Comparison of ENCODE assay signal across 19 cellular contexts in genomic region chr10:26946103-26946907, GRCh38.
DNase-seq lines count a peak whose midpoint lies in the region; ATAC-seq and TF ChIP-seq lines count a peak whose summit lies in the region.
"Had no signal": no experiment of that assay in that cellular context is flagged by ENCODE, and none has a peak within 500 bp of the region (broad histone marks: within the 10 kb centered on the region; RNA-seq: fewer than 3 reads in every experiment).

No MANE protein-coding gene starts in this region.

- H3K9me3 Mint-ChIP-seq in MCF 10A (ENCODE audit: unreplicated experiment), result peaks cover 15% of the 10 kb centered on the region

- H3K9ac ChIP-seq in mammary epithelial cell (ENCODE audit: insufficient read depth, low read length), result no peak overlapping the region
- H3K9ac ChIP-seq in MM.1S (ENCODE audit: low read length), result no peak overlapping the region

- H4K20me1 ChIP-seq in mammary epithelial cell (ENCODE audit: insufficient read depth, low read length), result peaks cover 2% of the 10 kb centered on the region
- H4K20me1 ChIP-seq in MM.1S (ENCODE audit: insufficient read depth, low read length), result no peaks in the 10 kb centered on the region

- no peaks in the 10 kb centered on the region for H3K27me3 ChIP-seq in mammary epithelial cell (ENCODE audit: insufficient read depth, low read length)
- H3K27me3 ChIP-seq in upper lobe of right lung, result peaks cover 11% of the 10 kb centered on the region
- H3K27me3 ChIP-seq in MM.1S (replicated peaks; ENCODE audit: insufficient read depth, low read length), result no peaks in the 10 kb centered on the region

- no peaks in the 10 kb centered on the region for H3K9me3 ChIP-seq in mammary epithelial cell (replicated peaks; ENCODE audit: insufficient read depth, low read length)
- H3K9me3 ChIP-seq in upper lobe of right lung, result no peaks in the 10 kb centered on the region
- H3K9me3 ChIP-seq in MM.1S (replicated peaks; ENCODE audit: insufficient read depth, low read length), result no peaks in the 10 kb centered on the region
- H3K9me3 ChIP-seq: neutrophil had no signal

- H3K79me2 ChIP-seq in mammary epithelial cell (ENCODE audit: insufficient read depth, low read length) (no peaks in the 10 kb centered on the region), MM.1S (ENCODE audit: low read length) (no peaks in the 10 kb centered on the region)

- no peaks in the 10 kb centered on the region for H3K27me3 Mint-ChIP-seq in MCF 10A (ENCODE audit: insufficient read depth, unreplicated experiment)

- TF ChIP-seq POLR2A in lower leg skin (IDR thresholded peaks at IDR 0.05), result no peak

- no peak overlapping the region for H3K4me3 ChIP-seq in mammary epithelial cell (replicated peaks in 1 of 3; ENCODE audit: insufficient read depth in 1 of 3, low read depth in 2 of 3, low read length in 3 of 3)
- H3K4me3 ChIP-seq in lower leg skin (ENCODE audit: low read depth, poor library complexity, severe bottlenecking), result no peak overlapping the region
- no peak overlapping the region for H3K4me3 ChIP-seq in upper lobe of right lung
- no peak overlapping the region for H3K4me3 ChIP-seq in MM.1S (ENCODE audit: low read length)

- no peaks in the 10 kb centered on the region for H3F3A ChIP-seq in MM.1S (ENCODE audit: insufficient read depth, low read length)

- no peak overlapping the region for H3K4me3 Mint-ChIP-seq in MCF 10A (ENCODE audit: unreplicated experiment)
- H3K4me3 Mint-ChIP-seq: activated naive CD4-positive, alpha-beta T cell treated with anti-CD3 and anti-CD28 coated beads, Interleukin-2, amount 50 U/mL, for 24 hours; activated T-cell treated with anti-CD3 and anti-CD28 coated beads, Interleukin-2, amount 50 U/mL, for 72 hours; stimulated activated naive CD8-positive, alpha-beta T cell treated with anti-CD3 and anti-CD28 coated beads, Interleukin-15, amount 100 ng/mL, for 72 hours had no signal

- in situ Hi-C loops in mammary epithelial cell (cut with MboI; ENCODE audit: low sequenced_read_pairs in 2 of 2), result no loop called here

- H3K4me2 ChIP-seq in mammary epithelial cell (ENCODE audit: insufficient read depth, low read depth, low read length) (peak overlapping the region; percentile 45), MM.1S (ENCODE audit: low read depth, low read length) (no peak overlapping the region)

- no peaks in the 10 kb centered on the region for H3K9me2 ChIP-seq in MM.1S (replicated peaks; ENCODE audit: insufficient read depth, low read length)

- H3K27ac Mint-ChIP-seq in MCF 10A (ENCODE audit: low read depth, unreplicated experiment), result no peak overlapping the region
- H3K27ac Mint-ChIP-seq: activated naive CD4-positive, alpha-beta T cell treated with anti-CD3 and anti-CD28 coated beads, Interleukin-2, amount 50 U/mL, for 24 hours; activated T-cell treated with anti-CD3 and anti-CD28 coated beads, Interleukin-2, amount 50 U/mL, for 72 hours; stimulated activated naive CD8-positive, alpha-beta T cell treated with anti-CD3 and anti-CD28 coated beads, Interleukin-15, amount 100 ng/mL, for 72 hours had no signal

- H3K4me1 ChIP-seq in mammary epithelial cell (ENCODE audit: insufficient read depth, low read length) (peaks cover 6% of the 10 kb centered on the region), upper lobe of right lung (no peaks in the 10 kb centered on the region), MM.1S (ENCODE audit: low read length) (no peaks in the 10 kb centered on the region)

- intact Hi-C loops in mammary epithelial cell (cut with micrococcal nuclease) (no loop called here), MCF 10A (cut with micrococcal nuclease) (no loop called here), lower leg skin (cut with DNase I; ENCODE audit: low total_unique reads) (no loop called here), upper lobe of right lung (cut with DNase I) (no loop called here)

- WGBS in mammary epithelial cell (ENCODE audit: low coverage, missing lambda C conversion rate), result 29% methylated on average over 16 of the region's 32 CpGs
- WGBS in lower leg skin, 2 donors, result 30 to 59% methylated on average over 22 to 32 of the region's 32 CpGs

- H3K4me1 Mint-ChIP-seq in MCF 10A (ENCODE audit: insufficient read depth, unreplicated experiment), result no peaks in the 10 kb centered on the region
- H3K4me1 Mint-ChIP-seq: activated naive CD4-positive, alpha-beta T cell treated with anti-CD3 and anti-CD28 coated beads, Interleukin-2, amount 50 U/mL, for 24 hours had no signal

- CTCF ChIA-PET in mammary epithelial cell (lab: Charles Lee; ENCODE audit: low non-redundant PET), result interaction anchor here (0.7 kb wide), 1 partner anchor 103 kb away, joined by 10 read pairs; no protein-coding TSS in a partner anchor
- CTCF ChIA-PET in MCF 10A (lab: Yijun Ruan, JAX), result interaction anchor here (0.6 kb wide), 1 partner anchor 208 kb away, joined by 3 read pairs; no protein-coding TSS in a partner anchor

- ATAC-seq in upper lobe of right lung (peak; percentile 41), HG02885 (IDR thresholded peaks at IDR 0.05; ENCODE audit: poor library complexity, unreplicated experiment) (no peak), GM19467 (IDR thresholded peaks at IDR 0.05; ENCODE audit: unreplicated experiment) (no peak)
- ATAC-seq: activated CD4-positive, CD25-positive, alpha-beta regulatory T cell treated with anti-CD3 and anti-CD28 coated beads, Interleukin-2, amount 50 U/mL, for 24 hours; activated T-cell treated with anti-CD3 and anti-CD28 coated beads, Interleukin-2, amount 50 U/mL, for 72 hours; stimulated activated naive CD8-positive, alpha-beta T cell treated with anti-CD3 and anti-CD28 coated beads, Interleukin-15, amount 100 ng/mL, for 72 hours had no signal

- TF ChIP-seq CTCF in mammary epithelial cell (conservative IDR thresholded peaks at IDR 0.05 in 1 of 2, IDR thresholded peaks at IDR 0.05 in 1 of 2; ENCODE audit: extremely low read depth in 1 of 2, insufficient read depth in 1 of 2, low read depth in 1 of 2, low read length in 2 of 2), result no peak
- TF ChIP-seq CTCF in MCF 10A (IDR thresholded peaks at IDR 0.05; ENCODE audit: unreplicated experiment), result no peak
- no peak for TF ChIP-seq CTCF in lower leg skin (IDR thresholded peaks at IDR 0.05)
- no peak for TF ChIP-seq CTCF in upper lobe of right lung (IDR thresholded peaks at IDR 0.05)
- no peak for TF ChIP-seq CTCF in MM.1S (IDR thresholded peaks at IDR 0.05; ENCODE audit: low read length)

- H3K27ac ChIP-seq in mammary epithelial cell (ENCODE audit: insufficient read depth, low read depth, low read length) (no peak overlapping the region), upper lobe of right lung (no peak overlapping the region), MM.1S (ENCODE audit: low read length) (no peak overlapping the region)
- H3K27ac ChIP-seq: neutrophil had no signal

- H2AFZ ChIP-seq in mammary epithelial cell (ENCODE audit: low read depth, low read length), result peak overlapping the region; percentile 71
- H2AFZ ChIP-seq in MM.1S (ENCODE audit: low read length), result no peak overlapping the region

- DNase-seq in mammary epithelial cell (peak; percentile 70), MCF 10A (ENCODE audit: unreplicated experiment) (no peak), dermis blood vessel endothelial cell (peak; percentile 1), lower leg skin (ENCODE audit: low spot score in 2 of 2) (peak; percentile 62 to 84), upper lobe of right lung (peak; percentile 59), MM.1S (no peak)
- DNase-seq: activated T-cell treated with anti-CD3 and anti-CD28 coated beads, Interleukin-2, amount 50 U/mL, for 72 hours; foreskin melanocyte; MV-4-11; NCI-H2081; NCI-H446 treated with DMSO at 0.1 percent for 48 hours; NK-92 treated with Interleukin-12 subunit alpha and Interleukin-12 subunit beta, amount 100 ng/mL, for 24 hours; stimulated activated naive CD8-positive, alpha-beta T cell treated with anti-CD3 and anti-CD28 coated beads, Interleukin-15, amount 100 ng/mL, for 72 hours; T-helper 9 cell had no signal

- H3K36me3 ChIP-seq in mammary epithelial cell (ENCODE audit: insufficient read depth, low read length) (no peaks in the 10 kb centered on the region), upper lobe of right lung (no peaks in the 10 kb centered on the region), MM.1S (replicated peaks; ENCODE audit: insufficient read depth, low read length) (no peaks in the 10 kb centered on the region)
- H3K36me3 ChIP-seq: neutrophil had no signal

- no TSS peak for BruUV-seq in mammary epithelial cell (replicated peaks; lab: Mats Ljungman, UMichigan)
- no TSS peak for BruUV-seq in MCF 10A (replicated peaks; lab: Mats Ljungman, UMichigan)

- dilution Hi-C loops in mammary epithelial cell (cut with HindIII; ENCODE audit: low sequenced_read_pairs), result no loop called here

- no peaks in the 10 kb centered on the region for H3K36me3 Mint-ChIP-seq in MCF 10A (ENCODE audit: insufficient read depth, unreplicated experiment)

- POLR2A ChIA-PET in MCF 10A (lab: Yijun Ruan, JAX), result no interaction called here

Comparison
In these comparisons a context has a peak if more than half of its experiments do, and no peak if none do; other contexts are left out.
1. DNase-seq: peak in mammary epithelial cell (single experiment), dermis blood vessel endothelial cell (single experiment), lower leg skin (2 of 2) and upper lobe of right lung (single experiment); none in MCF 10A (single experiment) and MM.1S (single experiment).